18 cellular contexts compared by ENCODE assay signal in genomic region chr14:48096869-48097268, GRCh38.
A peak's percentile ranks its signal among the peaks of the same experiment; 100 is the strongest.
DNase-seq lines count a peak whose midpoint lies in the region; ATAC-seq and TF ChIP-seq lines count a peak whose summit lies in the region.
"Had no signal": no experiment of that assay in that cellular context is flagged by ENCODE, and none has a peak within 500 bp of the region (broad histone marks: within the 10 kb centered on the region; RNA-seq: fewer than 3 reads in every experiment).

No MANE protein-coding gene starts in this region.

- no peaks in the 10 kb centered on the region for H3K4me1 ChIP-seq in smooth muscle cell (ENCODE audit: low read depth)
- H3K4me1 ChIP-seq: BLaER1 had no signal

- ATAC-seq in GM21717 (IDR thresholded peaks at IDR 0.05; ENCODE audit: unreplicated experiment) = peak; percentile 50
- ATAC-seq: HCT116 had no signal

- peak overlapping the region; percentile 64 for H2AFZ ChIP-seq in SU-DHL-6 (ENCODE audit: low read depth, low read length, severe bottlenecking)
- H2AFZ ChIP-seq in smooth muscle cell (ENCODE audit: low read depth) = no peak overlapping the region

- TF ChIP-seq CTCF in SU-DHL-6 (IDR thresholded peaks at IDR 0.05; ENCODE audit: insufficient read depth, low read length, poor library complexity, severe bottlenecking) (no peak), smooth muscle cell (IDR thresholded peaks at IDR 0.05; ENCODE audit: borderline replicate concordance, insufficient read depth, poor library complexity, severe bottlenecking) (no peak)

- H3K27me3 ChIP-seq in SU-DHL-6 (ENCODE audit: low read length) (no peaks in the 10 kb centered on the region), smooth muscle cell (ENCODE audit: low read depth) (no peaks in the 10 kb centered on the region)
- H3K27me3 ChIP-seq: BLaER1 had no signal

- no peaks in the 10 kb centered on the region for H3K9me2 ChIP-seq in SU-DHL-6 (replicated peaks; ENCODE audit: insufficient read depth, low read length)

- H3K4me2 ChIP-seq in SU-DHL-6 (ENCODE audit: low read depth, low read length, poor library complexity, severe bottlenecking) = no peak overlapping the region
- H3K4me2 ChIP-seq in smooth muscle cell = no peak overlapping the region
- H3K4me2 ChIP-seq: BLaER1 had no signal

- no peaks in the 10 kb centered on the region for H3F3A ChIP-seq in SU-DHL-6 (ENCODE audit: insufficient read depth)
- no peaks in the 10 kb centered on the region for H3F3A ChIP-seq in smooth muscle cell (ENCODE audit: low read depth)

- H3K36me3 ChIP-seq in SU-DHL-6 (ENCODE audit: low read length) = no peaks in the 10 kb centered on the region
- no peaks in the 10 kb centered on the region for H3K36me3 ChIP-seq in smooth muscle cell (ENCODE audit: low read depth)
- H3K36me3 ChIP-seq: BLaER1 had no signal

- H3K9ac ChIP-seq in SU-DHL-6 (ENCODE audit: low read length) (no peak overlapping the region), smooth muscle cell (ENCODE audit: low read depth) (no peak overlapping the region)
- H3K9ac ChIP-seq: BLaER1 had no signal

- 84% methylated on average over 2 of the region's 2 CpGs for WGBS in smooth muscle cell (ENCODE audit: low lambda C conversion rate)

- no peaks in the 10 kb centered on the region for H4K20me1 ChIP-seq in SU-DHL-6 (ENCODE audit: low read depth, low read length)
- H4K20me1 ChIP-seq in smooth muscle cell (ENCODE audit: low read depth) = no peaks in the 10 kb centered on the region
- H4K20me1 ChIP-seq: BLaER1 had no signal

- no peak overlapping the region for H3K27ac ChIP-seq in SU-DHL-6 (ENCODE audit: low read depth, low read length)
- H3K27ac ChIP-seq in smooth muscle cell (ENCODE audit: low read depth) = no peak overlapping the region
- H3K27ac ChIP-seq: BLaER1 had no signal

- H3K9me3 ChIP-seq in SU-DHL-6 (ENCODE audit: insufficient read depth, low read length) (no peaks in the 10 kb centered on the region; the same call in 1 of the 2 replicates), smooth muscle cell (replicated peaks; ENCODE audit: low read depth) (no peaks in the 10 kb centered on the region)
- H3K9me3 ChIP-seq: BLaER1 had no signal

- H3K79me2 ChIP-seq in SU-DHL-6 (ENCODE audit: insufficient read depth, low read length) = no peaks in the 10 kb centered on the region
- no peaks in the 10 kb centered on the region for H3K79me2 ChIP-seq in smooth muscle cell (ENCODE audit: low read depth)

- H3K4me3 ChIP-seq in SU-DHL-6 (ENCODE audit: insufficient read depth, low read length, poor library complexity, severe bottlenecking) = no peak overlapping the region
- H3K4me3 ChIP-seq in smooth muscle cell = no peak overlapping the region
- H3K4me3 ChIP-seq: BLaER1 had no signal

- DNase-seq in MV-4-11 (lab: John Stamatoyannopoulos, UW) (peak; percentile 15), anterior cingulate cortex (lab: John Stamatoyannopoulos, UW) (no peak), NCI-H1694 treated with DMSO at 0.1 percent for 48 hours (lab: John Stamatoyannopoulos, UW) (no peak), smooth muscle cell (lab: John Stamatoyannopoulos, UW; ENCODE audit: unreplicated experiment) (no peak), NOMO-1 (lab: John Stamatoyannopoulos, UW; ENCODE audit: unreplicated experiment in 2 of 2) (no peak)
- DNase-seq: 8988T; CD4-positive, alpha-beta memory T cell; DMS153; DMS79; GDM1; GOT3; H7; HFFc6; IMR-90 had no signal
